32 cellular contexts compared by ENCODE assay signal in genomic region chr6:2305951-2306350, GRCh38.
"Had no signal": no experiment of that assay in that cellular context is flagged by ENCODE, and none has a peak within 500 bp of the region (broad histone marks: within the 10 kb centered on the region; RNA-seq: fewer than 3 reads in every experiment).

No MANE protein-coding gene starts in this region.

- DNase-seq: activated effector memory CD4-positive, alpha-beta T cell treated with anti-CD3 and anti-CD28 coated beads, Interleukin-2, amount 50 U/mL, for 16 hours; activated effector memory CD4-positive, alpha-beta T cell treated with Interleukin-2 at 50 U/mL for 16 hours; activated gamma-delta T cell; activated gamma-delta T cell treated with Interleukin-2 at 50 U/mL for 16 hours; activated naive CD4-positive, alpha-beta T cell; activated naive CD4-positive, alpha-beta T cell treated with anti-CD3 and anti-CD28 coated beads for 36 hours; activated naive CD4-positive, alpha-beta T cell treated with anti-CD3 and anti-CD28 coated beads, Interleukin-2, amount 10 ng/mL, durations not matched to agents 7 days and 5 days; activated naive CD4-positive, alpha-beta T cell treated with anti-CD3 and anti-CD28 coated beads, Interleukin-2, amount 50 U/mL, for 16 hours; activated naive CD4-positive, alpha-beta T cell treated with Interleukin-2 at 50 U/mL for 16 hours; activated naive CD8-positive, alpha-beta T cell treated with anti-CD3 and anti-CD28 coated beads for 36 hours; activated naive CD8-positive, alpha-beta T cell treated with anti-CD3 and anti-CD28 coated beads, Interleukin-2, amount 10 ng/mL, durations not matched to agents 7 days and 5 days; activated naive CD8-positive, alpha-beta T cell treated with anti-CD3 and anti-CD28 coated beads, Interleukin-2, amount 50 U/mL, for 24 hours; activated T-cell treated with anti-CD3 and anti-CD28 coated beads, Interleukin-2, amount 50 U/mL, for 1 hour; activated T-cell treated with anti-CD3 and anti-CD28 coated beads, Interleukin-2, amount 50 U/mL, for 24 hours; activated T-cell treated with anti-CD3 and anti-CD28 coated beads, Interleukin-2, amount 50 U/mL, for 4 hours; activated T-cell treated with anti-CD3 and anti-CD28 coated beads, Interleukin-2, amount 50 U/mL, for 48 hours; activated T-cell treated with anti-CD3 and anti-CD28 coated beads, Interleukin-2, amount 50 U/mL, for 72 hours; adrenal gland; amniotic stem cell; amygdala; anterior cingulate cortex; aorta; body of pancreas; brain microvascular endothelial cell; caudate nucleus; central memory CD4-positive, alpha-beta T cell; cerebellar nuclear complex had no signal

- H3K27me3 ChIP-seq: adrenal gland, ascending aorta, body of pancreas, brain microvascular endothelial cell, breast epithelium, cardiac muscle cell had no signal

- H3K36me3 ChIP-seq: adrenal gland, ascending aorta, brain microvascular endothelial cell, breast epithelium, cardiac muscle cell had no signal

- H3K4me3 ChIP-seq: adrenal gland, ascending aorta, body of pancreas, breast epithelium, cardiac muscle cell had no signal

- H3K4me1 ChIP-seq: adrenal gland, ascending aorta, body of pancreas, breast epithelium had no signal

- H3K9me3 ChIP-seq: adrenal gland, body of pancreas had no signal

- H3K27ac ChIP-seq: adrenal gland, ascending aorta, body of pancreas, brain microvascular endothelial cell, breast epithelium, cardiac muscle cell had no signal

- FAIRE-seq: astrocyte, bronchial epithelial cell had no signal
